In the genomic region with DNA sequence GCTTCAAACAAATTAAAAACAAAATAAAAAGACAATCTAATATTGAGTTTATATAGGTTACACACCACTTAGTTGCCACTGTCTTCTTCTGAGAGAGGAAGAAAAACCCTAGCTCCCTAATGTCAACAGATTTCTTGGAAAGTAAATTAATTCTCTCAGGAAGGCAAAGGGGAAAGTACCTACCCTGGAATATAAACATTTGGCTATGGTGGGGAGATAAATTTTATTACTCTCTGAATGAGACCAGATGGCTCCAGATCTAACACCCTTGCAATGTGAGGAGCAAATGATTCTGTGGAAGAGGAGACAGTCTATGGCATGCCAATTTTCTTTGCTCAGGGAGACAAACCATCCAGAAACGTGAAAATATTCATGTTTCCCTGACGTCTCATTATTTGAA, we compare ENCODE assay signal across 25 cellular contexts. TPM values are rescaled to one million over a fixed set of nuclear protein-coding genes. Genes with fewer than 3 reads are reported as not detected.
"Had no signal": no experiment of that assay in that cellular context is flagged by ENCODE, and none has a peak within 500 bp of the region (broad histone marks: within the 10 kb centered on the region; RNA-seq: fewer than 3 reads in every experiment).

No MANE protein-coding gene starts in this region.

- FAIRE-seq: keratinocyte, urothelium cell line had no signal

- H3K27me3 ChIP-seq: ovary, right atrium auricular region had no signal

- H3K36me3 ChIP-seq: left lung, ovary, right atrium auricular region, right lobe of liver, suprapubic skin, thoracic aorta, tibial artery, upper lobe of right lung had no signal

- ATAC-seq: left cardiac atrium; left lung; naive thymus-derived CD4-positive, alpha-beta T cell; natural killer cell treated with Interleukin-12 subunit alpha and Interleukin-12 subunit beta and Interleukin-15 and Interleukin-18, amount 100 ng/mL, for 72 hours; right lobe of liver; stimulated activated naive B cell treated with anti-CD40 and anti-IgM and Interleukin-4, amounts not matched to agents 10 μg/mL and 1 μg/mL and 100 μg/mL, for 72 hours; stimulated activated naive CD8-positive, alpha-beta T cell treated with anti-CD3 and anti-CD28 coated beads, Interleukin-15, Interleukin-2, amounts not matched to agents 100 U/mL and 50 U/mL, for 24 hours; upper lobe of right lung had no signal

- DNase-seq: hippocampal formation; kidney glomerular epithelial cell; left cardiac atrium; left lung; mesendoderm; naive thymus-derived CD4-positive, alpha-beta T cell; ovary; right lobe of liver; stimulated activated CD4-positive, alpha-beta T cell treated with anti-CD3 and anti-CD28 coated beads, Interleukin-12 subunit alpha, Interleukin-12 subunit beta, amount 100 ng/mL, for 4 hours; stimulated activated CD4-positive, alpha-beta T cell treated with anti-CD3 and anti-CD28 coated beads, Interleukin-15, amount 100 ng/mL, for 24 hours; stimulated activated CD4-positive, alpha-beta T cell treated with anti-CD3 and anti-CD28 coated beads, Interleukin-2, amount 100 ng/mL, for 24 hours; stimulated activated CD4-positive, alpha-beta T cell treated with anti-CD3 and anti-CD28 coated beads, Interleukin-4, amount 100 ng/mL, for 1 hour; stimulated activated naive B cell treated with anti-CD40 and anti-IgM and Interleukin-4, amounts not matched to agents 10 μg/mL and 1 μg/mL and 100 μg/mL, for 72 hours; stimulated activated naive CD8-positive, alpha-beta T cell treated with anti-CD3 and anti-CD28 coated beads, Interleukin-15, Interleukin-2, amounts not matched to agents 100 U/mL and 50 U/mL, for 24 hours; tibial artery; trophoblast cell; upper lobe of right lung had no signal

- H3K9me3 ChIP-seq: left lung, ovary, right atrium auricular region, right lobe of liver, suprapubic skin, thoracic aorta, tibial artery, upper lobe of right lung had no signal

- H3K27ac ChIP-seq: left lung, ovary, right atrium auricular region, right lobe of liver, suprapubic skin, thoracic aorta, tibial artery, upper lobe of right lung had no signal

- H3K4me3 ChIP-seq: left lung, lung, ovary, right atrium auricular region, right lobe of liver, suprapubic skin, thoracic aorta, tibial artery, upper lobe of right lung had no signal

RNA-seq across cellular contexts. Expression of gene IL20RA, which starts 4.3 kb away (rescaled TPM):
- polyA plus RNA-seq: naive thymus-derived CD4-positive, alpha-beta T cell; neural cell had no signal
